In the genomic region with DNA sequence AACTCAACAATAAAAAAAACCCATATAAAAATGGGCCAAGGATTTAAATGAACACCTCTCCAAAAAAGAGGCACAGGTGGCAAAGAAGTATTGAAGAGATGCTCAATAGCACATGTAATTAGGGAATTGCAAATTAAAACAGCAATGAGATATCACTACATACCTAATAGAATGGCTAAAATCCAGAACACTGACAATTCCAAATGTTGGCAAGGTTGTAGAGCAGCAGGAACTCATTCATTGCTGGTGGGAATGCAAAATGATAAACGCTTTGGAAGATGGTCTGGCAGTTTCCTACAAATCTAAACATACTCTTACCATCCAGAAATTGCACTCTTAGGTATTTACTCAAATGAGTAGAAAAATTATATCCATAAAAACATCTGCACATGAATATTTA, we compare ENCODE assay signal across 9 cellular contexts. TPM values are rescaled to one million over a fixed set of nuclear protein-coding genes. Genes with fewer than 3 reads are reported as not detected.
"Had no signal": no experiment of that assay in that cellular context is flagged by ENCODE, and none has a peak within 500 bp of the region (broad histone marks: within the 10 kb centered on the region; RNA-seq: fewer than 3 reads in every experiment).

No MANE protein-coding gene starts in this region.

- FAIRE-seq: G401.6, GM12878, GM12891, GM12892, GM18507, GM19239 had no signal

- H3K4me3 ChIP-seq: GM12878 had no signal

- DNase-seq: GDM1, GF-D8 had no signal

RNA-seq across cellular contexts. Expression of gene CD93, which starts 17.1 kb away (rescaled TPM):
- total RNA-seq: G401 had no signal

RNA-seq across cellular contexts. Expression of gene THBD, which starts 19.6 kb away (rescaled TPM):
- total RNA-seq: G401, GM12878 had no signal
- polyA plus RNA-seq: GM12878 had no signal

RNA-seq across cellular contexts. Expression of gene SSTR4, which starts 34.0 kb away (rescaled TPM):
- total RNA-seq: G401, GM12878 had no signal
- polyA plus RNA-seq: GM12878 had no signal
